In the genomic region with DNA sequence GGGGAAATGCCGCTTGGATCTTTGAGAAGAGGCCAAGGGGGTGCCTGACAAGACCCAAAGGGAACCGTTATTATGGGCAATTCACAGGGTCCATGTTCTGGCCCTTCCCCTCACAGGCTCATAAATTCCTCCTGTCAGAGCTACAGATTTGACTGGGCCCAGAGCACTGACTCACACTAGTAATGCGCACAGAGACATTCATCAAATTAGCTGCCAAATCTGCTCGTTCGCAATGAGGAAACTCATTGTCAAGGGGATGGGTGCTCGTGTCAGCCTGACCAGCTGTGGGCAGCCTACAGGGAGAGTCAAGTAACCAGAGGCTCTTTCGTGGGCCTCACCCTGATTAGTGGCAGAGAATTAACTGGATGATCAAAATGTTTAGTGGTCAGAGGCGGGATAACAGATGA, we compare ENCODE assay signal across 8 cellular contexts.
DNase-seq lines count a peak whose midpoint lies in the region; ATAC-seq and TF ChIP-seq lines count a peak whose summit lies in the region.

No MANE protein-coding gene starts in this region.

- H3K9ac ChIP-seq in PC-3 (ENCODE audit: low read length) (peak overlapping the region; percentile 98), Karpas-422 (ENCODE audit: low read length) (no peak overlapping the region)

- H3K27ac ChIP-seq in PC-3 (ENCODE audit: low read length) (peak overlapping the region; percentile 99), Karpas-422 (ENCODE audit: low read length) (no peak overlapping the region)

- H3K4me2 ChIP-seq in PC-3 (ENCODE audit: low read length): peak overlapping the region; percentile 75
- H3K4me2 ChIP-seq in Karpas-422 (ENCODE audit: low read depth, low read length, poor library complexity, severe bottlenecking): no peak overlapping the region

- DNase-seq in PC-3 (peak; percentile 85), iris pigment epithelial cell (ENCODE audit: low read depth) (peak; percentile 97), activated gamma-delta T cell (lab: John Stamatoyannopoulos, UW) (no peak), Karpas-422 (no peak), hippocampal formation (lab: John Stamatoyannopoulos, UW) (no peak), GM10248 (ENCODE audit: extremely low spot score) (no peak)

- TSS peak; percentile 65 for BruUV-seq in PC-3 (replicated peaks; lab: Mats Ljungman, UMichigan)

- ATAC-seq in GM18502 (IDR thresholded peaks at IDR 0.05; ENCODE audit: poor library complexity, unreplicated experiment) (peak; percentile 46), HG02571 (IDR thresholded peaks at IDR 0.05; ENCODE audit: unreplicated experiment) (peak; percentile 30), PC-3 (peak; percentile 45)

- no peak overlapping the region for H2AFZ ChIP-seq in PC-3 (ENCODE audit: low read length)
- H2AFZ ChIP-seq in Karpas-422 (ENCODE audit: low read length): no peak overlapping the region

- peaks cover 3% of the 10 kb centered on the region for H3F3A ChIP-seq in PC-3 (ENCODE audit: low read length, unreplicated experiment)

- H3K79me2 ChIP-seq in PC-3 (ENCODE audit: low read length) (no peaks in the 10 kb centered on the region), Karpas-422 (ENCODE audit: low read length) (no peaks in the 10 kb centered on the region)

- H3K4me3 ChIP-seq in PC-3 (ENCODE audit: low read length) (peak overlapping the region; percentile 40), Karpas-422 (ENCODE audit: low read length) (no peak overlapping the region)

- POLR2A ChIA-PET in PC-3 (lab: Charles Lee; ENCODE audit: unreplicated experiment) (no interaction called here), GM10248 (lab: Yijun Ruan, JAX) (no interaction called here)

- intact Hi-C loops in PC-3 (cut with micrococcal nuclease): loop anchor here (10.0 kb wide), 1 partner anchor 724 kb away; no protein-coding TSS in a partner anchor

- peaks cover 60% of the 10 kb centered on the region for H3K4me1 ChIP-seq in PC-3 (ENCODE audit: insufficient read depth, low read length)
- H3K4me1 ChIP-seq in Karpas-422 (ENCODE audit: low read length): no peaks in the 10 kb centered on the region

- TF ChIP-seq CTCF in PC-3 (conservative IDR thresholded peaks at IDR 0.05; ENCODE audit: low read depth, low read length): no peak; the same call in 1 of the 2 replicates
- TF ChIP-seq CTCF in GM10248 (IDR thresholded peaks at IDR 0.05; ENCODE audit: control extremely low read depth, extremely low read depth, low read depth, missing control alignments): no peak

- H3K9me2 ChIP-seq in PC-3 (replicated peaks; ENCODE audit: low read length) (no peaks in the 10 kb centered on the region), Karpas-422 (replicated peaks; ENCODE audit: insufficient read depth, low read length) (no peaks in the 10 kb centered on the region)

- no peaks in the 10 kb centered on the region for H3K9me3 ChIP-seq in PC-3 (ENCODE audit: low read length)
- no peaks in the 10 kb centered on the region for H3K9me3 ChIP-seq in Karpas-422 (ENCODE audit: low read length)

- H3K36me3 ChIP-seq in PC-3 (ENCODE audit: low read depth, low read length): no peaks in the 10 kb centered on the region
- no peaks in the 10 kb centered on the region for H3K36me3 ChIP-seq in Karpas-422 (ENCODE audit: insufficient read depth, low read length)

- CTCF ChIA-PET in PC-3 (lab: Charles Lee): no interaction called here
- CTCF ChIA-PET in GM10248 (lab: Yijun Ruan, JAX): interaction anchor here (1.3 kb wide), 2 partner anchors 11 to 33 kb away, joined by 3 read pairs; no protein-coding TSS in a partner anchor

- H3K27me3 ChIP-seq in PC-3 (ENCODE audit: low read length) (no peaks in the 10 kb centered on the region), Karpas-422 (ENCODE audit: low read length) (no peaks in the 10 kb centered on the region)

- H4K20me1 ChIP-seq in PC-3 (ENCODE audit: low read length) (no peaks in the 10 kb centered on the region), Karpas-422 (ENCODE audit: insufficient read depth, low read depth, low read length) (no peaks in the 10 kb centered on the region)

Comparison
In these comparisons a context has a peak if more than half of its experiments do, and no peak if none do; other contexts are left out.
1. DNase-seq: peak in PC-3 (single experiment) and iris pigment epithelial cell (single experiment); none in activated gamma-delta T cell (single experiment), Karpas-422 (single experiment), hippocampal formation (0 of 2) and GM10248 (single experiment).
2. Peak in every context shown above with its lines, with median percentiles within 50 percentile points of each other: ATAC-seq.